Comparison of ENCODE assay signal across 19 cellular contexts in genomic region chr10:93173867-93174845, GRCh38.
"Had no signal": no experiment of that assay in that cellular context is flagged by ENCODE, and none has a peak within 500 bp of the region (broad histone marks: within the 10 kb centered on the region; RNA-seq: fewer than 3 reads in every experiment).

No MANE protein-coding gene starts in this region.

- H3K9me3 ChIP-seq: adrenal gland, breast epithelium, pancreas had no signal

- DNase-seq: activated CD4-positive, CD25-positive, alpha-beta regulatory T cell treated with anti-CD3 and anti-CD28 coated beads, Interleukin-2, amount 50 U/mL, for 72 hours; activated CD8-positive, alpha-beta memory T cell treated with anti-CD3 and anti-CD28 coated beads for 24 hours; activated effector memory CD4-positive, alpha-beta T cell treated with anti-CD3 and anti-CD28 coated beads, Interleukin-2, amount 50 U/mL, for 16 hours; activated T-cell treated with anti-CD3 and anti-CD28 coated beads, Interleukin-2, amount 50 U/mL, for 72 hours; adrenal gland; cerebellar nuclear complex; effector CD8-positive, alpha-beta T cell; islet precursor cell; left ventricle myocardium inferior; naive thymus-derived CD8-positive, alpha-beta T cell; pancreas; stimulated activated CD4-positive, alpha-beta T cell treated with anti-CD3 and anti-CD28 coated beads, Interleukin-2, amount 100 ng/mL, for 24 hours; stimulated activated naive CD8-positive, alpha-beta T cell treated with anti-CD3 and anti-CD28 coated beads, Interleukin-15, Interleukin-2, amounts not matched to agents 100 U/mL and 50 U/mL, for 24 hours; T-helper 1 cell; T-helper 9 cell had no signal

- H3K4me3 ChIP-seq: adrenal gland, breast epithelium, left ventricle myocardium inferior, pancreas, tibial nerve had no signal

- H3K4me3 Mint-ChIP-seq: activated naive CD4-positive, alpha-beta T cell treated with anti-CD3 and anti-CD28 coated beads, Interleukin-2, amount 50 U/mL, for 24 hours; activated T-cell treated with anti-CD3 and anti-CD28 coated beads, Interleukin-2, amount 50 U/mL, for 72 hours; naive thymus-derived CD8-positive, alpha-beta T cell had no signal

- ATAC-seq: activated T-cell treated with anti-CD3 and anti-CD28 coated beads, Interleukin-2, amount 50 U/mL, for 72 hours; naive thymus-derived CD8-positive, alpha-beta T cell; pancreas; stimulated activated naive CD8-positive, alpha-beta T cell treated with anti-CD3 and anti-CD28 coated beads, Interleukin-15, Interleukin-2, amounts not matched to agents 100 U/mL and 50 U/mL, for 24 hours had no signal

- H3K4me1 Mint-ChIP-seq: activated naive CD4-positive, alpha-beta T cell treated with anti-CD3 and anti-CD28 coated beads, Interleukin-2, amount 50 U/mL, for 24 hours had no signal

- H3K36me3 ChIP-seq: adrenal gland, breast epithelium, left ventricle myocardium inferior, neutrophil, pancreas, tibial nerve had no signal

- H3K27ac Mint-ChIP-seq: activated naive CD4-positive, alpha-beta T cell treated with anti-CD3 and anti-CD28 coated beads, Interleukin-2, amount 50 U/mL, for 24 hours; activated T-cell treated with anti-CD3 and anti-CD28 coated beads, Interleukin-2, amount 50 U/mL, for 72 hours; naive thymus-derived CD8-positive, alpha-beta T cell had no signal

- H3K4me1 ChIP-seq: adrenal gland, breast epithelium, left ventricle myocardium inferior, pancreas, tibial nerve had no signal

- H3K27me3 ChIP-seq: breast epithelium, neutrophil, pancreas, tibial nerve had no signal

- H3K27ac ChIP-seq: adrenal gland, breast epithelium, left ventricle myocardium inferior, neutrophil, pancreas, tibial nerve had no signal
